8 cellular contexts compared by ENCODE assay signal in genomic region chr7:39952791-39953190, GRCh38. TPM values are rescaled to one million over a fixed set of nuclear protein-coding genes. Genes with fewer than 3 reads are reported as not detected.
DNase-seq lines count a peak whose midpoint lies in the region; ATAC-seq and TF ChIP-seq lines count a peak whose summit lies in the region.

No MANE protein-coding gene starts in this region.

- CTCF ChIA-PET in PC-9 (lab: Charles Lee) = no interaction called here

- H4K8ac ChIP-seq in trophoblast cell (ENCODE audit: low read depth, low read length) = no peak overlapping the region

- H4K91ac ChIP-seq in trophoblast cell (ENCODE audit: low read depth, low read length) = no peak overlapping the region

- no TSS peak for BruUV-seq in PC-9 (replicated peaks; lab: Mats Ljungman, UMichigan)

- H4K12ac ChIP-seq in trophoblast cell (ENCODE audit: low read depth, low read length) = no peak overlapping the region

- H3K27ac ChIP-seq in PC-9 (peak overlapping the region; percentile 40), trophoblast cell (ENCODE audit: low read depth, low read length) (no peak overlapping the region)

- H3K9me3 ChIP-seq in PC-9 (ENCODE audit: insufficient read depth, low read depth) = no peaks in the 10 kb centered on the region
- H3K9me3 ChIP-seq in trophoblast cell (ENCODE audit: insufficient read depth, low read depth, low read length) = no peaks in the 10 kb centered on the region

- POLR2A ChIA-PET in PC-9 (lab: Charles Lee; ENCODE audit: unreplicated experiment) = no interaction called here

- no peak overlapping the region for H3K18ac ChIP-seq in trophoblast cell (ENCODE audit: low read length)

- H3K4me3 ChIP-seq in PC-9 (peak overlapping the region; percentile 76), epithelial cell of esophagus (ENCODE audit: low read length) (peak overlapping the region; percentile 79), trophoblast cell (ENCODE audit: low read depth, low read length) (no peak overlapping the region)

- ATAC-seq in HG03520 (IDR thresholded peaks at IDR 0.05; ENCODE audit: unreplicated experiment) (no peak), HG03095 (IDR thresholded peaks at IDR 0.05; ENCODE audit: unreplicated experiment) (no peak)

- H2BK12ac ChIP-seq in trophoblast cell (ENCODE audit: low read length) = no peak overlapping the region

- peak; percentile 25 for DNase-seq in ELR (ENCODE audit: low read depth)
- no peak for DNase-seq in PC-9
- DNase-seq in epithelial cell of esophagus (ENCODE audit: low read depth) = no peak
- DNase-seq in trophoblast cell = peak in 1 of 2 donors; percentile 10
- no peak for DNase-seq in DMS114 treated with DMSO at 0.1 percent for 48 hours (lab: John Stamatoyannopoulos, UW; ENCODE audit: unreplicated experiment)
- no peak for DNase-seq in NCI-H1417 (lab: John Stamatoyannopoulos, UW)

- H2BK5ac ChIP-seq in trophoblast cell (ENCODE audit: low read depth, low read length, poor library complexity) = no peak overlapping the region

- H3K79me2 ChIP-seq in PC-9 (ENCODE audit: low read depth) = peaks cover 86% of the 10 kb centered on the region
- peaks cover 29% of the 10 kb centered on the region for H3K79me2 ChIP-seq in trophoblast cell (ENCODE audit: control insufficient read depth, insufficient read depth, low read length, poor library complexity)

- H3K79me1 ChIP-seq in trophoblast cell (ENCODE audit: low read length) = peaks cover 25% of the 10 kb centered on the region

- no peak overlapping the region for H3K9ac ChIP-seq in trophoblast cell (ENCODE audit: low read length)

- H3K4me2 ChIP-seq in PC-9 (peak overlapping the region; percentile 99), trophoblast cell (ENCODE audit: low read length) (peak overlapping the region; percentile 29)

- H4K20me1 ChIP-seq in PC-9 (ENCODE audit: insufficient read depth) = peaks cover 65% of the 10 kb centered on the region

- H3K27me3 ChIP-seq in PC-9 (ENCODE audit: insufficient read depth, low read depth) (no peaks in the 10 kb centered on the region), trophoblast cell (ENCODE audit: insufficient read depth, low read length) (no peaks in the 10 kb centered on the region)

- H3F3A ChIP-seq in PC-9 (ENCODE audit: insufficient read depth, low read depth) = peaks cover 21% of the 10 kb centered on the region

- H3K23ac ChIP-seq in trophoblast cell (ENCODE audit: low read length) = no peak overlapping the region

- H2AK5ac ChIP-seq in trophoblast cell (ENCODE audit: low read length) = no peak overlapping the region

- H2BK120ac ChIP-seq in trophoblast cell (ENCODE audit: insufficient read depth, low read length, poor library complexity) = no peak overlapping the region

- H3K4me1 ChIP-seq in PC-9 (replicated peaks; ENCODE audit: insufficient read depth) (peaks cover 44% of the 10 kb centered on the region), trophoblast cell (ENCODE audit: control insufficient read depth in 1 of 2, insufficient read depth in 2 of 2, low read length in 2 of 2) (peaks cover 0 to 3% of the 10 kb centered on the region in 2 experiments)

- H2AFZ ChIP-seq in PC-9 (no peak overlapping the region), trophoblast cell (ENCODE audit: insufficient read depth, low read length, poor library complexity) (no peak overlapping the region)

- TF ChIP-seq CTCF in PC-9 (conservative IDR thresholded peaks at IDR 0.05) (no peak), epithelial cell of esophagus (IDR thresholded peaks at IDR 0.05; ENCODE audit: insufficient read depth, low read depth, low read length, missing control alignments) (no peak)

- no peak overlapping the region for H3K4ac ChIP-seq in trophoblast cell (ENCODE audit: low read depth, low read length)

- intact Hi-C loops in PC-9 (cut with micrococcal nuclease; ENCODE audit: unreplicated experiment) = loop anchor here (2.0 to 10.0 kb wide), 2 partner anchors 100 to 368 kb away; no protein-coding TSS in a partner anchor

- H3K36me3 ChIP-seq in PC-9 (ENCODE audit: low read depth) (0 out of 2 replicates have a peak, but pooled peaks cover 6% of the 10 kb centered on the region), trophoblast cell (ENCODE audit: control insufficient read depth in 1 of 2, insufficient read depth in 2 of 2, low read length in 2 of 2) (peaks cover 0 to 3% of the 10 kb centered on the region in 2 experiments)

- H3K9me2 ChIP-seq in PC-9 (ENCODE audit: insufficient read depth) = no peaks in the 10 kb centered on the region

- H3K14ac ChIP-seq in trophoblast cell (ENCODE audit: low read length) = no peak overlapping the region

- no CpG with 5 or more reads among the region's 3 CpGs for WGBS in trophoblast cell (ENCODE audit: extremely low coverage, insufficient coverage, insufficient read length)

RNA-seq across cellular contexts. Expression of gene CDK13, which starts 2.7 kb away (rescaled TPM):
- total RNA-seq in PC-9 (2021) = 76.8 and 80.9 TPM in 2 replicates
- polyA plus RNA-seq in trophoblast cell (2013) = 29.9 and 30.1 TPM in 2 replicates
